25 cellular contexts compared by ENCODE assay signal in the genomic region with DNA sequence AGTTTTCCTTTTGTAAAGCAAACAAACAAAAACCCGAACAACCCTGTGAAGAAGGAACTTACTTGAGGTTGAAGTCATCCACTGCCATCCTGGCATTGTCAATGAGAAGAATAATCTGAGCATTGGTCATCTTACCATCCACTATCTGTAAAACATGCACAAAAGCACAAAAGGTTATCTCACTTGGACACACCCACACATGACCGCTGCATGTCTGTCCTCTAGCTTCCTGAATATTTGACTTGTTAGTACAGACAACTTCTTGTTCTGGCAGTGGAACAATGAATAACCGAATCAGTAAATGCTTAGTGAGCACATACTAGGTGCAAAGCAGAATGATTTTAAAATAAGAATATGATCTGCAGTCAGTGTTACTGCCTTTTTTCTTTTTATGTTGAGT. TPM values are rescaled to one million over a fixed set of nuclear protein-coding genes. Genes with fewer than 3 reads are reported as not detected.
"Had no signal": no experiment of that assay in that cellular context is flagged by ENCODE, and none has a peak within 500 bp of the region (broad histone marks: within the 10 kb centered on the region; RNA-seq: fewer than 3 reads in every experiment).

No MANE protein-coding gene starts in this region.

- ATAC-seq: activated CD8-positive, alpha-beta T cell treated with anti-CD3 and anti-CD28 coated beads for 36 hours; naive thymus-derived CD4-positive, alpha-beta T cell; stimulated activated memory B cell treated with anti-CD40 and anti-IgM and Interleukin-4, amounts not matched to agents 10 μg/mL and 1 μg/mL and 100 μg/mL, for 72 hours had no signal

- H3K9me3 Mint-ChIP-seq: activated B cell treated with CpG ODN at 0.5 μM for 24 hours; activated CD8-positive, alpha-beta T cell treated with anti-CD3 and anti-CD28 coated beads for 36 hours; activated T-cell treated with anti-CD3 and anti-CD28 coated beads, Interleukin-2, amount 50 U/mL, for 24 hours; stimulated activated memory B cell treated with anti-CD40 and anti-IgM and Interleukin-4, amounts not matched to agents 10 μg/mL and 1 μg/mL and 100 μg/mL, for 72 hours had no signal

- H3K4me3 Mint-ChIP-seq: activated B cell treated with CpG ODN at 0.5 μM for 24 hours; activated CD8-positive, alpha-beta T cell treated with anti-CD3 and anti-CD28 coated beads for 36 hours; activated T-cell treated with anti-CD3 and anti-CD28 coated beads, Interleukin-2, amount 50 U/mL, for 24 hours; naive thymus-derived CD4-positive, alpha-beta T cell; stimulated activated memory B cell treated with anti-CD40 and anti-IgM and Interleukin-4, amounts not matched to agents 10 μg/mL and 1 μg/mL and 100 μg/mL, for 72 hours had no signal

- H3K27me3 ChIP-seq: breast epithelium, testis, upper lobe of left lung had no signal

- H3K4me1 ChIP-seq: breast epithelium, sigmoid colon, testis, upper lobe of left lung had no signal

- H3K4me3 ChIP-seq: breast epithelium, sigmoid colon, SK-N-MC, testis, upper lobe of left lung had no signal

- H3K27ac Mint-ChIP-seq: activated B cell treated with CpG ODN at 0.5 μM for 24 hours; activated CD8-positive, alpha-beta T cell treated with anti-CD3 and anti-CD28 coated beads for 36 hours; activated T-cell treated with anti-CD3 and anti-CD28 coated beads, Interleukin-2, amount 50 U/mL, for 24 hours; naive thymus-derived CD4-positive, alpha-beta T cell; stimulated activated memory B cell treated with anti-CD40 and anti-IgM and Interleukin-4, amounts not matched to agents 10 μg/mL and 1 μg/mL and 100 μg/mL, for 72 hours had no signal

- H3K36me3 ChIP-seq: breast epithelium, sigmoid colon, upper lobe of left lung had no signal

- H3K4me1 Mint-ChIP-seq: activated B cell treated with CpG ODN at 0.5 μM for 24 hours; stimulated activated memory B cell treated with anti-CD40 and anti-IgM and Interleukin-4, amounts not matched to agents 10 μg/mL and 1 μg/mL and 100 μg/mL, for 72 hours had no signal

- H3K9me3 ChIP-seq: breast epithelium, sigmoid colon, testis, upper lobe of left lung had no signal

- DNase-seq: activated B cell treated with CpG ODN at 0.5 μM for 24 hours; activated CD4-positive, alpha-beta T cell treated with anti-CD3 and anti-CD28 coated beads for 48 hours; activated CD8-positive, alpha-beta T cell treated with anti-CD3 and anti-CD28 coated beads for 36 hours; activated effector memory CD4-positive, alpha-beta T cell treated with Interleukin-2 at 50 U/mL for 16 hours; activated naive CD4-positive, alpha-beta T cell treated with anti-CD3 and anti-CD28 coated beads, Interleukin-2, amount 50 U/mL, for 16 hours; activated T-cell treated with anti-CD3 and anti-CD28 coated beads, Interleukin-2, amount 50 U/mL, for 24 hours; cerebellar nuclear complex; effector CD8-positive, alpha-beta T cell; mesendoderm; naive thymus-derived CD4-positive, alpha-beta T cell; sigmoid colon; stimulated activated CD4-positive, alpha-beta T cell treated with anti-CD3 and anti-CD28 coated beads, Interleukin-4, amount 100 ng/mL, for 4 hours; testis; upper lobe of left lung had no signal

- H3K36me3 Mint-ChIP-seq: naive thymus-derived CD4-positive, alpha-beta T cell; stimulated activated memory B cell treated with anti-CD40 and anti-IgM and Interleukin-4, amounts not matched to agents 10 μg/mL and 1 μg/mL and 100 μg/mL, for 72 hours had no signal

- H3K27ac ChIP-seq: breast epithelium, sigmoid colon, SK-N-MC, testis, upper lobe of left lung had no signal

RNA-seq across cellular contexts. Expression of a gene that starts 6.1 kb away (rescaled TPM):
- total RNA-seq: activated B cell treated with CpG ODN at 0.5 μM for 24 hours; activated CD8-positive, alpha-beta T cell treated with anti-CD3 and anti-CD28 coated beads for 36 hours; astrocyte; endothelial cell of umbilical vein; fibroblast of lung; T-helper 2 cell treated with Interferon-gamma antibody and Interleukin-4, amounts not matched to agents 100 ng/mL and 5 ng/mL, for 36 hours had no signal

RNA-seq across cellular contexts. Expression of a gene that starts 35.4 kb away (rescaled TPM):
- total RNA-seq: activated B cell treated with CpG ODN at 0.5 μM for 24 hours; activated CD8-positive, alpha-beta T cell treated with anti-CD3 and anti-CD28 coated beads for 36 hours; astrocyte; breast epithelium; endothelial cell of umbilical vein; frontal cortex; kidney epithelial cell; liver; mucosa of gallbladder; naive thymus-derived CD4-positive, alpha-beta T cell; sigmoid colon; T-helper 2 cell treated with Interferon-gamma antibody and Interleukin-4, amounts not matched to agents 100 ng/mL and 5 ng/mL, for 36 hours; testis; upper lobe of left lung had no signal

RNA-seq across cellular contexts. Expression of a gene that starts 46.3 kb away (rescaled TPM):
- total RNA-seq: activated B cell treated with CpG ODN at 0.5 μM for 24 hours; activated CD8-positive, alpha-beta T cell treated with anti-CD3 and anti-CD28 coated beads for 36 hours; astrocyte; endothelial cell of umbilical vein; fibroblast of lung; frontal cortex; kidney epithelial cell; liver; naive thymus-derived CD4-positive, alpha-beta T cell; T-helper 2 cell treated with Interferon-gamma antibody and Interleukin-4, amounts not matched to agents 100 ng/mL and 5 ng/mL, for 36 hours; testis had no signal

RNA-seq across cellular contexts. Expression of a gene that starts 52.8 kb away (rescaled TPM):
- total RNA-seq: activated B cell treated with CpG ODN at 0.5 μM for 24 hours; activated CD8-positive, alpha-beta T cell treated with anti-CD3 and anti-CD28 coated beads for 36 hours; astrocyte; endothelial cell of umbilical vein; fibroblast of lung; frontal cortex; kidney epithelial cell; liver; mucosa of gallbladder; naive thymus-derived CD4-positive, alpha-beta T cell; sigmoid colon; T-helper 2 cell treated with Interferon-gamma antibody and Interleukin-4, amounts not matched to agents 100 ng/mL and 5 ng/mL, for 36 hours had no signal
